ENCODE assay signal across 1 cellular context in genomic region chr7:1501487-1502270, GRCh38.
TF ChIP-seq lines count a peak whose summit lies in the region.

No MANE protein-coding gene starts in this region.

TF ChIP-seq in GM23338, 12 proteins besides CTCF, POLR2A, EP300 and RAD21 (continued from another document):
- no peak for TF ChIP-seq JUNB (IDR thresholded peaks at IDR 0.05; ENCODE audit: unreplicated experiment)
- TF ChIP-seq NANOG (IDR thresholded peaks at IDR 0.05; ENCODE audit: borderline replicate concordance) = no peak
- TF ChIP-seq EZH2phosphoT487 (IDR thresholded peaks at IDR 0.05; ENCODE audit: unreplicated experiment) = no peak
- TF ChIP-seq STAT1 (IDR thresholded peaks at IDR 0.05; ENCODE audit: unreplicated experiment) = no peak
- no peak for TF ChIP-seq EZH2 (IDR thresholded peaks at IDR 0.05; ENCODE audit: low read depth, unreplicated experiment)
- TF ChIP-seq ETS1 (IDR thresholded peaks at IDR 0.05) = no peak
- no peak for TF ChIP-seq CREB1 (CRISPR knock-in tag; IDR thresholded peaks at IDR 0.05; ENCODE audit: low read depth)
- TF ChIP-seq ZNF331 (CRISPR knock-in tag; IDR thresholded peaks at IDR 0.05; ENCODE audit: low read depth) = no peak
- TF ChIP-seq POLR2AphosphoS5 (IDR thresholded peaks at IDR 0.05; ENCODE audit: low read depth) = no peak
- TF ChIP-seq ZNF114 (CRISPR knock-in tag; IDR thresholded peaks at IDR 0.05) = no peak
- TF ChIP-seq ZNF462 (CRISPR knock-in tag; IDR thresholded peaks at IDR 0.05) = no peak
